8 cellular contexts compared by ENCODE assay signal in genomic region chr3:126474498-126475410, GRCh38. TPM values are rescaled to one million over a fixed set of nuclear protein-coding genes. Genes with fewer than 3 reads are reported as not detected.
A peak's percentile ranks its signal among the peaks of the same experiment; 100 is the strongest.
DNase-seq lines count a peak whose midpoint lies in the region; ATAC-seq and TF ChIP-seq lines count a peak whose summit lies in the region.

No MANE protein-coding gene starts in this region.

- H3K36me3 Mint-ChIP-seq in activated CD4-positive, alpha-beta memory T cell treated with anti-CD3 and anti-CD28 coated beads for 36 hours, result peaks cover 28% of the 10 kb centered on the region
- peaks cover 2 to 29% (median 18%) of the 10 kb centered on the region in 5 donors for H3K36me3 Mint-ChIP-seq in naive thymus-derived CD4-positive, alpha-beta T cell

- POLR2A ChIA-PET in activated CD4-positive, alpha-beta memory T cell treated with anti-CD3 and anti-CD28 coated beads for 36 hours (lab: Charles Lee), result no interaction called here
- POLR2A ChIA-PET in naive thymus-derived CD4-positive, alpha-beta T cell (lab: Charles Lee), result interaction anchor here (0.5 to 1.4 kb wide), 5 partner anchors 13 to 1744 kb away, joined by 3 to 4 read pairs (median 3); partner anchors contain the start of genes ABTB1 and UMPS

- peak overlapping the region; percentile 87 for H3K27ac ChIP-seq in naive thymus-derived CD4-positive, alpha-beta T cell (ENCODE audit: low read depth, low read length)
- peak overlapping the region; percentile 82 to 86 for H3K27ac ChIP-seq in tibial artery

- H3K27me3 Mint-ChIP-seq in activated CD4-positive, alpha-beta memory T cell treated with anti-CD3 and anti-CD28 coated beads for 36 hours, result no peaks in the 10 kb centered on the region
- H3K27me3 Mint-ChIP-seq in naive thymus-derived CD4-positive, alpha-beta T cell, result peaks cover 0 to 4% (median 0%) of the 10 kb centered on the region in 5 donors

- peaks cover 29 to 34% of the 10 kb centered on the region in 2 donors for H3K4me1 ChIP-seq in naive thymus-derived CD4-positive, alpha-beta T cell (ENCODE audit: control insufficient read depth in 2 of 2, insufficient read depth in 2 of 2, low read length in 2 of 2)
- peaks cover 0 to 48% (median 40%) of the 10 kb centered on the region in 4 donors for H3K4me1 ChIP-seq in tibial artery

- TF ChIP-seq CTCF in epithelial cell of proximal tubule (conservative IDR thresholded peaks at IDR 0.05; ENCODE audit: low read depth, low read length) (no peak), tibial artery (IDR thresholded peaks at IDR 0.05) (peak in 1 of 2 experiments; percentile 22)

- no peaks in the 10 kb centered on the region for H3K9me3 Mint-ChIP-seq in activated CD4-positive, alpha-beta memory T cell treated with anti-CD3 and anti-CD28 coated beads for 36 hours
- H3K9me3 Mint-ChIP-seq in naive thymus-derived CD4-positive, alpha-beta T cell, result peaks cover 0 to 3% (median 0%) of the 10 kb centered on the region in 11 donors

- H3K27me3 ChIP-seq in H7 (ENCODE audit: control insufficient read depth, insufficient read depth, low read length) (no peaks in the 10 kb centered on the region), tibial artery (no peaks in the 10 kb centered on the region)
- no peaks in the 10 kb centered on the region for H3K27me3 ChIP-seq in naive thymus-derived CD4-positive, alpha-beta T cell (ENCODE audit: control insufficient read depth in 2 of 2, insufficient read depth in 2 of 2, low read length in 2 of 2)

- H3K4me1 Mint-ChIP-seq in activated CD4-positive, alpha-beta memory T cell treated with anti-CD3 and anti-CD28 coated beads for 36 hours (ENCODE audit: low read depth), result peaks cover 41% of the 10 kb centered on the region
- peaks cover 35 to 60% (median 54%) of the 10 kb centered on the region in 7 donors for H3K4me1 Mint-ChIP-seq in naive thymus-derived CD4-positive, alpha-beta T cell

- H3K36me3 ChIP-seq in H7 (replicated peaks; ENCODE audit: control insufficient read depth, insufficient read depth, low read length) (peaks cover 16% of the 10 kb centered on the region), tibial artery (peaks cover 16 to 24% (median 17%) of the 10 kb centered on the region in 3 donors)
- peaks cover 16 to 25% (median 18%) of the 10 kb centered on the region in 3 experiments for H3K36me3 ChIP-seq in naive thymus-derived CD4-positive, alpha-beta T cell (ENCODE audit: control insufficient read depth in 2 of 3, insufficient read depth in 3 of 3, low read length in 3 of 3)

- CTCF ChIA-PET in activated CD4-positive, alpha-beta memory T cell treated with anti-CD3 and anti-CD28 coated beads for 36 hours (lab: Charles Lee), result interaction anchor here (0.8 to 1.0 kb wide), 3 partner anchors 8 to 1072 kb away, joined by 3 read pairs; partner anchors contain the start of gene KLF15
- CTCF ChIA-PET in naive thymus-derived CD4-positive, alpha-beta T cell (lab: Charles Lee), result no interaction called here

- H3K4me3 Mint-ChIP-seq in activated CD4-positive, alpha-beta memory T cell treated with anti-CD3 and anti-CD28 coated beads for 36 hours, result peak overlapping the region; percentile 88
- H3K4me3 Mint-ChIP-seq in naive thymus-derived CD4-positive, alpha-beta T cell, result peak overlapping the region; percentile 78 to 97 (median 92)

- H3K4me3 ChIP-seq in H7 (ENCODE audit: insufficient read depth, low read depth, low read length) (peak overlapping the region; percentile 80), epithelial cell of proximal tubule (ENCODE audit: low read depth, low read length) (peak overlapping the region; percentile 85), tibial artery (peak overlapping the region; percentile 71 to 75)
- peak overlapping the region; percentile 61 for H3K4me3 ChIP-seq in naive thymus-derived CD4-positive, alpha-beta T cell (ENCODE audit: low read length)

- no peaks in the 10 kb centered on the region for H3K9me3 ChIP-seq in naive thymus-derived CD4-positive, alpha-beta T cell (ENCODE audit: control insufficient read depth in 2 of 3, low read length in 3 of 3)
- no peaks in the 10 kb centered on the region for H3K9me3 ChIP-seq in tibial artery

- intact Hi-C loops in activated CD4-positive, alpha-beta memory T cell treated with anti-CD3 and anti-CD28 coated beads for 36 hours (cut with micrococcal nuclease), result loop anchor here (1.0 to 5.0 kb wide), 2 partner anchors 117 to 228 kb away; partner anchors contain the start of genes CHCHD6 and KLF15
- intact Hi-C loops in naive thymus-derived CD4-positive, alpha-beta T cell (cut with micrococcal nuclease), result loop anchor here (1.0 to 10.0 kb wide), 16 partner anchors 117 to 1742 kb away; partner anchors contain the start of genes ABTB1 (in 2 of the 2), KLF15 (in 2 of the 2), OSBPL11 (in 2 of the 2) and CHCHD6 (in 1 of the 2)
- intact Hi-C loops in tibial artery (cut with DNase I; ENCODE audit: low total_unique reads), result loop anchor here (5.0 to 10.0 kb wide), 4 partner anchors 82 to 392 kb away; partner anchors contain the start of genes CFAP100 and SLC41A3

- H3K27ac Mint-ChIP-seq in activated CD4-positive, alpha-beta memory T cell treated with anti-CD3 and anti-CD28 coated beads for 36 hours, result peak overlapping the region; percentile 79
- H3K27ac Mint-ChIP-seq in naive thymus-derived CD4-positive, alpha-beta T cell, result peak overlapping the region; percentile 35 to 94 (median 82)

- no peak for ATAC-seq in naive thymus-derived CD4-positive, alpha-beta T cell

- DNase-seq in NCI-H510A treated with DMSO at 0.1 percent for 48 hours (lab: John Stamatoyannopoulos, UW) (peak; percentile 1), NCI-H510A (lab: John Stamatoyannopoulos, UW) (no peak), H7 (peak; percentile 81), Kasumi-1 (lab: John Stamatoyannopoulos, UW) (peak; percentile 13 to 14), epithelial cell of proximal tubule (ENCODE audit: low read depth) (no peak), tibial artery (peak; percentile 40 to 78)
- peak; percentile 57 for DNase-seq in activated CD4-positive, alpha-beta memory T cell treated with anti-CD3 and anti-CD28 coated beads for 36 hours
- peak in 8 of 9 donors; percentile 12 to 49 (median 31) for DNase-seq in naive thymus-derived CD4-positive, alpha-beta T cell

RNA-seq across cellular contexts. Expression of gene ZXDC, which starts 0.9 kb away (rescaled TPM):
- 27.2 and 33.2 TPM in 2 replicates for total RNA-seq in H7 (2014; rRNA removed; shearing (Covaris generic))
- 10 to 100 TPM; 18.2 to 19.1 TPM for total RNA-seq in activated CD4-positive, alpha-beta memory T cell treated with anti-CD3 and anti-CD28 coated beads for 36 hours
- total RNA-seq in epithelial cell of proximal tubule, result 19.3 and 20.5 TPM in 2 replicates
- 10 to 100 TPM; 33.7 to 71.9 (median 67.6) TPM for total RNA-seq in naive thymus-derived CD4-positive, alpha-beta T cell
- polyA plus RNA-seq in naive thymus-derived CD4-positive, alpha-beta T cell, result 10 to 100 TPM; 10.3 to 24.1 TPM

RNA-seq across cellular contexts. Expression of gene UROC1, which starts 42.8 kb away (rescaled TPM):
- not detected in 2 replicates for total RNA-seq in H7 (2014; rRNA removed; shearing (Covaris generic))
- not detected for total RNA-seq in activated CD4-positive, alpha-beta memory T cell treated with anti-CD3 and anti-CD28 coated beads for 36 hours
- total RNA-seq in epithelial cell of proximal tubule, result not detected in 2 replicates
- total RNA-seq in naive thymus-derived CD4-positive, alpha-beta T cell, result not detected
- polyA plus RNA-seq in naive thymus-derived CD4-positive, alpha-beta T cell, result not detected

RNA-seq across cellular contexts. Expression of gene CHST13, which starts 49.2 kb away (rescaled TPM):
- 2.5 and 2.8 TPM in 2 replicates for total RNA-seq in H7 (2014; rRNA removed; shearing (Covaris generic))
- not detected for total RNA-seq in activated CD4-positive, alpha-beta memory T cell treated with anti-CD3 and anti-CD28 coated beads for 36 hours
- 0.29 TPM in 2 replicates for total RNA-seq in epithelial cell of proximal tubule
- total RNA-seq in naive thymus-derived CD4-positive, alpha-beta T cell, result 1 to 10 TPM in 1 of 5 experiments, under 1 TPM in 3, not detected in 1; 0.21 to 3.8 (median 0.54) TPM
- not detected for polyA plus RNA-seq in naive thymus-derived CD4-positive, alpha-beta T cell

Comparison
In these comparisons a context has a peak if more than half of its experiments do, and no peak if none do; other contexts are left out.
1. DNase-seq: peak in NCI-H510A treated with DMSO at 0.1 percent for 48 hours (single experiment), H7 (single experiment), Kasumi-1 (2 of 2), activated CD4-positive, alpha-beta memory T cell treated with anti-CD3 and anti-CD28 coated beads for 36 hours (single experiment), naive thymus-derived CD4-positive, alpha-beta T cell (8 of 9) and tibial artery (2 of 2); none in NCI-H510A (single experiment) and epithelial cell of proximal tubule (single experiment).
2. Peak in every context shown above with its lines, with median percentiles within 50 percentile points of each other: H3K4me3 ChIP-seq.